19 cellular contexts compared by ENCODE assay signal in the genomic region with DNA sequence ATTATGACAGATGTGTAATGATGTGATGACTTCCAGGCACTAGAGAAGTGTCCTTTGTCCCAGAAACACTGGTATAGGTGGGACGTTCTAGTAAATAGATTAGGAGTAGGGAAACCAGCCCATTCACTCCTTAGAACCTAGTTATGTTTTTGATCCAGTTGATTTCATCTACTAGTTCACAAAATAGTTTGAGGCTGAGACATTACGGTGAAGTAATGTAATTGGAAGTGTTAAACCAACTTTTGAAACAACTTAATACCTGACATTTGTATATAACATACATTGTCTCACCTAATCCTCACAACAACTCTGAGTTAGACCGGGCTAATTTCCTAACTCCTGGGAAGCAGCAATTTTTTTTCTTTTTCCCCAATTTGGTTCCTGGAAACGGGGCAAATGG. TPM values are rescaled to one million over a fixed set of nuclear protein-coding genes. Genes with fewer than 3 reads are reported as not detected.
A peak's percentile ranks its signal among the peaks of the same experiment; 100 is the strongest.
DNase-seq lines count a peak whose midpoint lies in the region; FAIRE-seq and TF ChIP-seq lines count a peak whose summit lies in the region.
"Had no signal": no experiment of that assay in that cellular context is flagged by ENCODE, and none has a peak within 500 bp of the region (broad histone marks: within the 10 kb centered on the region; RNA-seq: fewer than 3 reads in every experiment).

No MANE protein-coding gene starts in this region.

- H3K4me1 ChIP-seq in astrocyte (ENCODE audit: insufficient read depth, low read length) (peaks cover 11% of the 10 kb centered on the region), keratinocyte (ENCODE audit: control insufficient read depth, extremely low read depth, insufficient read depth, low read length) (peaks cover 48% of the 10 kb centered on the region), sigmoid colon (peaks cover 0 to 95% (median 80%) of the 10 kb centered on the region in 4 donors)

- H3K27me3 ChIP-seq in astrocyte (ENCODE audit: insufficient read depth, low read length) (no peaks in the 10 kb centered on the region), keratinocyte (ENCODE audit: control insufficient read depth, extremely low read depth, insufficient read depth, low read length) (no peaks in the 10 kb centered on the region), sigmoid colon (no peaks in the 10 kb centered on the region)
- H3K27me3 ChIP-seq: SJSA1 had no signal

- TF ChIP-seq EP300 in sigmoid colon (IDR thresholded peaks at IDR 0.05): no peak

- H3K4me3 Mint-ChIP-seq in astrocyte (ENCODE audit: unreplicated experiment): no peak overlapping the region

- TF ChIP-seq POLR2A in GM12892 (IDR thresholded peaks at IDR 0.05; ENCODE audit: low read depth, low read length): no peak
- no peak for TF ChIP-seq POLR2A in sigmoid colon (IDR thresholded peaks at IDR 0.05)

- peak overlapping the region; percentile 27 for H3K27ac Mint-ChIP-seq in astrocyte (ENCODE audit: unreplicated experiment)

- H3K79me2 ChIP-seq in astrocyte (ENCODE audit: insufficient read depth, low read length) (peaks cover 99% of the 10 kb centered on the region), keratinocyte (ENCODE audit: control insufficient read depth, insufficient read depth, low read length) (peaks cover 95% of the 10 kb centered on the region)

- H3K9me1 ChIP-seq in keratinocyte (ENCODE audit: control insufficient read depth, extremely low read depth, insufficient read depth, low read length): no peaks in the 10 kb centered on the region

- H3K36me3 ChIP-seq in astrocyte (ENCODE audit: insufficient read depth, low read length) (no peaks in the 10 kb centered on the region), keratinocyte (ENCODE audit: control insufficient read depth in 2 of 2, extremely low read depth in 1 of 2, insufficient read depth in 2 of 2, low read length in 2 of 2) (peaks cover 4 to 8% of the 10 kb centered on the region in 2 experiments), sigmoid colon (peaks cover 0 to 13% (median 0%) of the 10 kb centered on the region in 4 donors)

- H3K4me2 ChIP-seq in astrocyte (ENCODE audit: low read length): no peak overlapping the region
- peak overlapping the region; percentile 91 for H3K4me2 ChIP-seq in keratinocyte (ENCODE audit: control insufficient read depth, extremely low read depth, insufficient read depth, low read depth, low read length)

- peaks cover 24% of the 10 kb centered on the region for H3K36me3 Mint-ChIP-seq in astrocyte (ENCODE audit: low read depth, unreplicated experiment)

- H3K27ac ChIP-seq in astrocyte (ENCODE audit: low read depth, low read length) (no peak overlapping the region), keratinocyte (ENCODE audit: control insufficient read depth, insufficient read depth, low read length) (peak overlapping the region; percentile 93), sigmoid colon (peak overlapping the region; percentile 38 to 62 (median 46))
- H3K27ac ChIP-seq: SJSA1 had no signal

- DNase-seq in GM12892 (ENCODE audit: insufficient read length) (no peak), astrocyte (ENCODE audit: low read depth) (no peak), keratinocyte (ENCODE audit: low read depth, low spot score) (no peak), sigmoid colon (no peak), NCI-H2227 treated with DMSO at 0.1 percent for 48 hours (lab: John Stamatoyannopoulos, UW) (no peak), cortex of kidney (lab: John Stamatoyannopoulos, UW) (no peak), dermis blood vessel endothelial cell (no peak)
- DNase-seq in activated CD8-positive, alpha-beta memory T cell treated with anti-CD3 and anti-CD28 coated beads, Interleukin-2, amount 50 U/mL, for 4 hours: no peak
- DNase-seq: activated naive CD4-positive, alpha-beta T cell; DMS 273 treated with DMSO at 0.1 percent for 48 hours; hypothalamus; MM.1S; NCI-H2171; NK-92 treated with Interleukin-12 subunit alpha and Interleukin-12 subunit beta, amount 100 ng/mL, for 24 hours had no signal

- peaks cover 93% of the 10 kb centered on the region for H4K20me1 ChIP-seq in astrocyte (ENCODE audit: insufficient read depth, low read length)
- peaks cover 5% of the 10 kb centered on the region for H4K20me1 ChIP-seq in keratinocyte (ENCODE audit: control insufficient read depth, extremely low read depth, insufficient read depth, low read length)

- no peaks in the 10 kb centered on the region for H3K27me3 Mint-ChIP-seq in astrocyte (ENCODE audit: low read depth, unreplicated experiment)

- H3K4me1 Mint-ChIP-seq in astrocyte (ENCODE audit: low read depth, unreplicated experiment): peaks cover 60% of the 10 kb centered on the region

- TF ChIP-seq CTCF in astrocyte (IDR thresholded peaks at IDR 0.05; ENCODE audit: insufficient read depth, low read depth, low read length) (no peak), keratinocyte (optimal IDR thresholded peaks at IDR 0.05 in 1 of 3, IDR thresholded peaks at IDR 0.05 in 1 of 3, conservative IDR thresholded peaks at IDR 0.05 in 1 of 3; ENCODE audit: extremely low read depth in 1 of 3, insufficient read depth in 2 of 3, low read length in 3 of 3) (no peak), sigmoid colon (IDR thresholded peaks at IDR 0.05) (no peak)

- no peaks in the 10 kb centered on the region for H3K9me3 Mint-ChIP-seq in astrocyte (ENCODE audit: unreplicated experiment)

- H2AFZ ChIP-seq in astrocyte (ENCODE audit: low read depth, low read length): no peak overlapping the region
- H2AFZ ChIP-seq in keratinocyte (ENCODE audit: control insufficient read depth, low read length): no peak overlapping the region

- H3K9ac ChIP-seq in astrocyte (ENCODE audit: low read length): no peak overlapping the region
- H3K9ac ChIP-seq in keratinocyte (ENCODE audit: control insufficient read depth, extremely low read depth, insufficient read depth, low read length): peak overlapping the region; percentile 43

- intact Hi-C loops in sigmoid colon (cut with DNase I): no loop called here

- dilution Hi-C loops in keratinocyte (cut with MboI; ENCODE audit: extremely low pct_ligation_motif_present, low sequenced_read_pairs): no loop called here

- H3K9me3 ChIP-seq in astrocyte (ENCODE audit: insufficient read depth, low read depth, low read length): no peaks in the 10 kb centered on the region
- H3K9me3 ChIP-seq in keratinocyte (ENCODE audit: control insufficient read depth, low read depth, low read length): no peaks in the 10 kb centered on the region
- no peaks in the 10 kb centered on the region for H3K9me3 ChIP-seq in sigmoid colon
- H3K9me3 ChIP-seq: SJSA1 had no signal

- H3K4me3 ChIP-seq in astrocyte (ENCODE audit: insufficient read depth, low read depth, low read length) (no peak overlapping the region), keratinocyte (ENCODE audit: control insufficient read depth in 2 of 3, extremely low read depth in 1 of 3, insufficient read depth in 2 of 3, low read depth in 1 of 3, low read length in 3 of 3) (no peak overlapping the region), sigmoid colon (no peak overlapping the region)
- H3K4me3 ChIP-seq: lung, SJSA1 had no signal

- 68 to 81% methylated on average over 4 of the region's 4 CpGs for WGBS in sigmoid colon, 2 donors

- peak; percentile 85 for FAIRE-seq in GM12892 (lab: Jason Lieb, UNC)
- no peak for FAIRE-seq in astrocyte (lab: Jason Lieb, UNC)
- peak; percentile 49 for FAIRE-seq in keratinocyte (lab: Jason Lieb, UNC)
- FAIRE-seq: endometrium had no signal

RNA-seq across cellular contexts. Expression of a gene that starts 25.6 kb away (rescaled TPM):
- polyA plus RNA-seq in GM12892 (2012; ENCODE audit: missing spikeins): 17.7 TPM
- total RNA-seq in astrocyte (235 and 243 TPM in 2 replicates), sigmoid colon (100 to 1,000 TPM in 1 of 4 donors, 10 to 100 TPM in 3; 66.0 to 102 (median 86.9) TPM), dermis blood vessel endothelial cell (298 and 352 TPM in 2 replicates)
- polyA plus RNA-seq in keratinocyte (125 to 187 TPM (median 144 TPM) in 3 replicates), sigmoid colon (100 to 1,000 TPM in 1 of 3 donors, 10 to 100 TPM in 2; 84.7 to 132 (median 99.9) TPM)
- 91.5 TPM for polyA plus RNA-seq in keratinocyte (2011; ENCODE audit: low read depth)
- 84.0 and 129 TPM in 2 replicates for polyA plus RNA-seq in keratinocyte (2011; cell fraction: cytosol; rRNA removed)
- 203 and 221 TPM in 2 replicates for polyA plus RNA-seq in keratinocyte (2011; cell fraction: nucleus; rRNA removed)
- polyA plus RNA-seq in keratinocyte (2012; ENCODE audit: low replicate concordance): 98.6 and 103 TPM in 2 replicates
- 413 to 516 TPM (median 498 TPM) in 3 replicates for polyA minus RNA-seq in keratinocyte
- polyA minus RNA-seq in keratinocyte (2011; cell fraction: cytosol; rRNA and poly(A)+ RNA removed): 134 TPM
- 216 and 381 TPM in 2 replicates for polyA minus RNA-seq in keratinocyte (2011; cell fraction: nucleus; rRNA and poly(A)+ RNA removed)

RNA-seq across cellular contexts. Expression of a gene that starts 35.6 kb away (rescaled TPM):
- polyA plus RNA-seq in GM12892 (2012; ENCODE audit: missing spikeins): 1.0 TPM
- total RNA-seq in astrocyte (not detected in 2 replicates), sigmoid colon (not detected), dermis blood vessel endothelial cell (not detected in 2 replicates)
- polyA plus RNA-seq in keratinocyte (not detected in 3 replicates), sigmoid colon (under 1 TPM in 1 of 3 donors, not detected in 2; 0.03 TPM)
- not detected for polyA plus RNA-seq in keratinocyte (2011; ENCODE audit: low read depth)
- not detected in 2 replicates for polyA plus RNA-seq in keratinocyte (2011; cell fraction: cytosol; rRNA removed)
- not detected in 2 replicates for polyA plus RNA-seq in keratinocyte (2011; cell fraction: nucleus; rRNA removed)
- 0.17 TPM in 1 of 2 replicates, not detected in the other for polyA plus RNA-seq in keratinocyte (2012; ENCODE audit: low replicate concordance)
- polyA minus RNA-seq in keratinocyte: not detected in 3 replicates
- polyA minus RNA-seq in keratinocyte (2011; cell fraction: cytosol; rRNA and poly(A)+ RNA removed): not detected
- not detected in 2 replicates for polyA minus RNA-seq in keratinocyte (2011; cell fraction: nucleus; rRNA and poly(A)+ RNA removed)
- total RNA-seq: lung, omental fat pad, SJSA1, temporal lobe had no signal
- polyA plus RNA-seq: lung had no signal

RNA-seq across cellular contexts. Expression of a gene that starts 45.9 kb away (rescaled TPM):
- polyA plus RNA-seq in GM12892 (2012; ENCODE audit: missing spikeins): 135 TPM
- total RNA-seq in astrocyte: 94.3 and 123 TPM in 2 replicates
- polyA plus RNA-seq in keratinocyte: 59.1 to 88.2 TPM (median 76.0 TPM) in 3 replicates
- 39.6 TPM for polyA plus RNA-seq in keratinocyte (2011; ENCODE audit: low read depth)
- 48.8 and 72.9 TPM in 2 replicates for polyA plus RNA-seq in keratinocyte (2011; cell fraction: cytosol; rRNA removed)
- 35.0 and 38.0 TPM in 2 replicates for polyA plus RNA-seq in keratinocyte (2011; cell fraction: nucleus; rRNA removed)
- polyA plus RNA-seq in keratinocyte (2012; ENCODE audit: low replicate concordance): 79.8 and 96.0 TPM in 2 replicates
- polyA minus RNA-seq in keratinocyte: 5.1 to 10.0 TPM (median 6.5 TPM) in 3 replicates
- 43.4 TPM for polyA minus RNA-seq in keratinocyte (2011; cell fraction: cytosol; rRNA and poly(A)+ RNA removed)
- 10.6 and 13.4 TPM in 2 replicates for polyA minus RNA-seq in keratinocyte (2011; cell fraction: nucleus; rRNA and poly(A)+ RNA removed)
- 100 to 1,000 TPM; 130 to 188 (median 132) TPM for total RNA-seq in sigmoid colon
- polyA plus RNA-seq in sigmoid colon: 100 to 1,000 TPM; 149 to 180 (median 156) TPM
- total RNA-seq in dermis blood vessel endothelial cell: 73.2 and 139 TPM in 2 replicates
